ENCODE assay signal across 9 cellular contexts in the genomic region with DNA sequence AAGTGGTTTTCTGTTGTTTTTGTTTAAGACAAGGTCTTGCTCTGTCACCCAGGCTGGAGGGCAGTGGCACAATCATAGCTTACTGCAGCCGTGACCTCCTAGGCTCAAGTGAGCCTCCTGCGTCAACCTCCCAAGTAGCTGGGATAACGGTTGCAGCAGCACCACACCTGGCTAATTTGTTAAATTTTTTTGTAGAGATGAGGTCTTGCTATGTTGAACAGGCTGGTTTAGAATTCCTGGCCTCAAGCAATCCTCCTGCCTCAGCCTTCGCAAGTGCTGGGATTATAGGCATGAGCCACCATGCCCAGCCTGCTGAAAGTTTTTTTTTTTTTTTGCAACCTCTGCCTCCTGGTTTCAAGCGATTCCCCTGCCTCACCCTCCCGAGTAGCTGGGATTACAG.
"Had no signal": no experiment of that assay in that cellular context is flagged by ENCODE, and none has a peak within 500 bp of the region (broad histone marks: within the 10 kb centered on the region; RNA-seq: fewer than 3 reads in every experiment).

No MANE protein-coding gene starts in this region.

- H3K27ac ChIP-seq: GM23248 had no signal

- H3K9ac ChIP-seq: GM23248 had no signal

- H3K4me3 ChIP-seq: GM23248, HAP-1, K562 had no signal

- ATAC-seq: HCT116, K562 had no signal

- H3K9me3 ChIP-seq: HAP-1 had no signal

- DNase-seq: GM23248, GOT3, H7, HFFc6, IMR-90 had no signal

- FAIRE-seq: HTR-8/SVneo had no signal

- H2AFZ ChIP-seq: GM23248 had no signal

- H3K4me1 ChIP-seq: HAP-1 had no signal
